Comparison of ENCODE assay signal across 1 cellular context in the genomic region with DNA sequence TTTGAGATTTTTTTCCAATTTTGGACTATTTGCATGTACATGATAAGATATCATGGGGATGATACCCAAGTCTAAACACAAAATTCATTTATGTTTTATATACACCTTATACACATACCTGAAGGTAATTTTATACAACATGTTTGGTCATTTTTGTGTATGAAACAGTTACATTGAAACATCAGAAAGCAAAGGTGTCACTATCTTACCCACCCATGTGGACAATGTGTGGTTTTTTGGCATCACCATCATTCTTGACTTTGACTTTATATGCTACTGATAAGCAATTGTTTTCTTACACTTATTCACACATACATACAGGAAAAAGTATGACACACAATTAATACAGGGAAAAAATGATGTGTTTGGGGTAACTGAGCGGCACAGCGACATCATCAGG.
TF ChIP-seq lines count a peak whose summit lies in the region.

No MANE protein-coding gene starts in this region.

TF ChIP-seq in K562, 482 proteins besides CTCF, POLR2A, EP300 and RAD21 (continued from another document):
- TF ChIP-seq MEIS2 (IDR thresholded peaks at IDR 0.05; ENCODE audit: partially characterized antibody) (peak; percentile 62), HDAC3 (IDR thresholded peaks at IDR 0.05; ENCODE audit: borderline replicate concordance, partially characterized antibody) (peak; percentile 34), SOX6 (IDR thresholded peaks at IDR 0.05) (peak; percentile 50; the same call in 1 of the 2 replicates), KAT8 (IDR thresholded peaks at IDR 0.05; ENCODE audit: low read depth) (no peak), TCF3 (CRISPR knock-in tag; IDR thresholded peaks at IDR 0.05) (peak; percentile 74), ZSCAN29 (IDR thresholded peaks at IDR 0.05) (no peak), ZZZ3 (IDR thresholded peaks at IDR 0.05) (no peak), NFIC (IDR thresholded peaks at IDR 0.05) (peak; percentile 24; the same call in 1 of the 2 replicates), ZNF212 (CRISPR knock-in tag; IDR thresholded peaks at IDR 0.05) (no peak), TEAD4 (IDR thresholded peaks at IDR 0.05; ENCODE audit: low read length) (peak; percentile 81), TEAD4 (CRISPR knock-in tag; IDR thresholded peaks at IDR 0.05; ENCODE audit: borderline replicate concordance) (no peak), HOXB6 (CRISPR knock-in tag; IDR thresholded peaks at IDR 0.05; ENCODE audit: borderline replicate concordance) (no peak), MCM5 (IDR thresholded peaks at IDR 0.05; ENCODE audit: low read depth) (no peak), GTF2A2 (tag; IDR thresholded peaks at IDR 0.05) (no peak), FOSL1 (tag; conservative IDR thresholded peaks at IDR 0.05) (peak; percentile 36)
- TF ChIP-seq, protein P1, sequence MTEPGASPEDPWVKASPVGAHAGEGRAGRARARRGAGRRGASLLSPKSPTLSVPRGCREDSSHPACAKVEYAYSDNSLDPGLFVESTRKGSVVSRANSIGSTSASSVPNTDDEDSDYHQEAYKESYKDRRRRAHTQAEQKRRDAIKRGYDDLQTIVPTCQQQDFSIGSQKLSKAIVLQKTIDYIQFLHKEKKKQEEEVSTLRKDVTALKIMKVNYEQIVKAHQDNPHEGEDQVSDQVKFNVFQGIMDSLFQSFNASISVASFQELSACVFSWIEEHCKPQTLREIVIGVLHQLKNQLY (CRISPR knock-in tag; conservative IDR thresholded peaks at IDR 0.05) = no peak
- TF ChIP-seq, protein P2, sequence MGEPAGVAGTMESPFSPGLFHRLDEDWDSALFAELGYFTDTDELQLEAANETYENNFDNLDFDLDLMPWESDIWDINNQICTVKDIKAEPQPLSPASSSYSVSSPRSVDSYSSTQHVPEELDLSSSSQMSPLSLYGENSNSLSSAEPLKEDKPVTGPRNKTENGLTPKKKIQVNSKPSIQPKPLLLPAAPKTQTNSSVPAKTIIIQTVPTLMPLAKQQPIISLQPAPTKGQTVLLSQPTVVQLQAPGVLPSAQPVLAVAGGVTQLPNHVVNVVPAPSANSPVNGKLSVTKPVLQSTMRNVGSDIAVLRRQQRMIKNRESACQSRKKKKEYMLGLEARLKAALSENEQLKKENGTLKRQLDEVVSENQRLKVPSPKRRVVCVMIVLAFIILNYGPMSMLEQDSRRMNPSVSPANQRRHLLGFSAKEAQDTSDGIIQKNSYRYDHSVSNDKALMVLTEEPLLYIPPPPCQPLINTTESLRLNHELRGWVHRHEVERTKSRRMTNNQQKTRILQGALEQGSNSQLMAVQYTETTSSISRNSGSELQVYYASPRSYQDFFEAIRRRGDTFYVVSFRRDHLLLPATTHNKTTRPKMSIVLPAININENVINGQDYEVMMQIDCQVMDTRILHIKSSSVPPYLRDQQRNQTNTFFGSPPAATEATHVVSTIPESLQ (CRISPR knock-in tag; IDR thresholded peaks at IDR 0.05) = no peak
- TF ChIP-seq, protein P3, sequence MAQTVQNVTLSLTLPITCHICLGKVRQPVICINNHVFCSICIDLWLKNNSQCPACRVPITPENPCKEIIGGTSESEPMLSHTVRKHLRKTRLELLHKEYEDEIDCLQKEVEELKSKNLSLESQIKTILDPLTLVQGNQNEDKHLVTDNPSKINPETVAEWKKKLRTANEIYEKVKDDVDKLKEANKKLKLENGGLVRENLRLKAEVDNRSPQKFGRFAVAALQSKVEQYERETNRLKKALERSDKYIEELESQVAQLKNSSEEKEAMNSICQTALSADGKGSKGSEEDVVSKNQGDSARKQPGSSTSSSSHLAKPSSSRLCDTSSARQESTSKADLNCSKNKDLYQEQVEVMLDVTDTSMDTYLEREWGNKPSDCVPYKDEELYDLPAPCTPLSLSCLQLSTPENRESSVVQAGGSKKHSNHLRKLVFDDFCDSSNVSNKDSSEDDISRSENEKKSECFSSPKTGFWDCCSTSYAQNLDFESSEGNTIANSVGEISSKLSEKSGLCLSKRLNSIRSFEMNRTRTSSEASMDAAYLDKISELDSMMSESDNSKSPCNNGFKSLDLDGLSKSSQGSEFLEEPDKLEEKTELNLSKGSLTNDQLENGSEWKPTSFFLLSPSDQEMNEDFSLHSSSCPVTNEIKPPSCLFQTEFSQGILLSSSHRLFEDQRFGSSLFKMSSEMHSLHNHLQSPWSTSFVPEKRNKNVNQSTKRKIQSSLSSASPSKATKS (CRISPR knock-in tag; IDR thresholded peaks at IDR 0.05) = no peak
